ENCODE assay signal across 8 cellular contexts in the genomic region with DNA sequence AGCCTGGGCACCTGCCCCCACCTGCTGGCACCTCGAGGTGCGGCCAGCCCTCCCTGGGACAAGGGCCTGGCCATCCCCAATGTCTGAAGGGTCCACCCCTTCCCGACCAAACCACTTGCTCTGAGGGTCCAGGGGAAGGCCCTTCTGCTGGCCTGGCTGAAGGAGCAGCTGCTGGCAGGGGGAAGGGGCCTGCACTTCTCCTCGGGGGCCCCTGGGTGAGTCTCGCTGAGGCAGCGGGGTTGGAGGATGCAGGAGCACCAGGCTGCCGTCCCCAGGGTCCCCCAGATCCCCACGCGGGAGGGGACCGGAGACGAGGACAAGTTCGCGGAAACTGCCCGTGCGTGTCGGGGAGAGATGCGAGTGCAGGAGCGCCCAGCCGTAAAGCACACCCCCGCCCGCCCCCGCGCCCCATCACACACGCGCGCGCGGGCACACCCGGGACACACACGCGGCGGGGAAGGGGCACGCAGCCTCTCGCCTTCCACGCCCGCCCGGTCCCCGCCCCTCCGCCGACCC. TPM values are rescaled to one million over a fixed set of nuclear protein-coding genes. Genes with fewer than 3 reads are reported as not detected.
DNase-seq lines count a peak whose midpoint lies in the region; TF ChIP-seq lines count a peak whose summit lies in the region.

No MANE protein-coding gene starts in this region.

- peaks cover 4% of the 10 kb centered on the region for H3K9me3 ChIP-seq in left ventricle myocardium inferior (replicated peaks)

- H3K27ac ChIP-seq in left ventricle myocardium inferior (replicated peaks): no peak overlapping the region
- no peak overlapping the region for H3K27ac ChIP-seq in RWPE1

- TF ChIP-seq CTCF in left ventricle myocardium inferior (IDR thresholded peaks at IDR 0.05; ENCODE audit: borderline replicate concordance) (no peak), RWPE1 (conservative IDR thresholded peaks at IDR 0.05; ENCODE audit: low read depth) (no peak), GM20000 (IDR thresholded peaks at IDR 0.05; ENCODE audit: extremely low read depth, missing control alignments) (no peak)

- POLR2A ChIA-PET in HEK293T (lab: Yijun Ruan, JAX) (no interaction called here), RWPE1 (lab: Yijun Ruan, JAX; ENCODE audit: low non-redundant PET) (no interaction called here)

- DNase-seq in HEK293T (ENCODE audit: extremely low spot score) (peak; percentile 33), activated T-cell treated with anti-CD3 and anti-CD28 coated beads for 1 hour (ENCODE audit: low read depth) (peak; percentile 49), left ventricle myocardium inferior (no peak), RWPE1 (ENCODE audit: low spot score) (no peak), OCI-M2 (lab: John Stamatoyannopoulos, UW; ENCODE audit: unreplicated experiment) (no peak), GM20000 (ENCODE audit: low spot score) (no peak), H4 (ENCODE audit: low spot score) (no peak)
- peak; percentile 20 for DNase-seq in stimulated activated CD8-positive, alpha-beta memory T cell treated with anti-CD3 and anti-CD28 coated beads, Interleukin-12 subunit alpha, Interleukin-12 subunit beta, amount 100 ng/mL, for 1 hour (ENCODE audit: low read depth)

- H3K4me1 ChIP-seq in left ventricle myocardium inferior: peaks cover 28% of the 10 kb centered on the region

- H3K4me3 ChIP-seq in left ventricle myocardium inferior: peak overlapping the region; percentile 62

- CTCF ChIA-PET in HEK293T (lab: Yijun Ruan, JAX): no interaction called here
- CTCF ChIA-PET in RWPE1 (lab: Yijun Ruan, JAX): interaction anchor here (0.5 to 0.8 kb wide), 2 partner anchors 57 to 268 kb away, joined by 3 read pairs; a partner anchor contains a TSS

- no peaks in the 10 kb centered on the region for H3K36me3 ChIP-seq in left ventricle myocardium inferior

- peaks cover 89% of the 10 kb centered on the region for H3K27me3 ChIP-seq in left ventricle myocardium inferior (ENCODE audit: low read depth)

- intact Hi-C loops in left ventricle myocardium inferior (cut with micrococcal nuclease): no loop called here

TF ChIP-seq in HEK293T, 16 proteins besides CTCF, POLR2A, EP300 and RAD21:
- TF ChIP-seq SP1 (IDR thresholded peaks at IDR 0.05) (no peak), HDGF (IDR thresholded peaks at IDR 0.05; ENCODE audit: borderline replicate concordance) (no peak), FOXA1 (IDR thresholded peaks at IDR 0.05) (no peak), CTBP1 (IDR thresholded peaks at IDR 0.05; ENCODE audit: borderline replicate concordance) (no peak), ARNT (IDR thresholded peaks at IDR 0.05) (no peak), L3MBTL2 (conservative IDR thresholded peaks at IDR 0.05) (no peak), ZNF384 (IDR thresholded peaks at IDR 0.05) (no peak), TARDBP (IDR thresholded peaks at IDR 0.05) (no peak), FOXK2 (IDR thresholded peaks at IDR 0.05) (no peak)
- TF ChIP-seq, protein P1, sequence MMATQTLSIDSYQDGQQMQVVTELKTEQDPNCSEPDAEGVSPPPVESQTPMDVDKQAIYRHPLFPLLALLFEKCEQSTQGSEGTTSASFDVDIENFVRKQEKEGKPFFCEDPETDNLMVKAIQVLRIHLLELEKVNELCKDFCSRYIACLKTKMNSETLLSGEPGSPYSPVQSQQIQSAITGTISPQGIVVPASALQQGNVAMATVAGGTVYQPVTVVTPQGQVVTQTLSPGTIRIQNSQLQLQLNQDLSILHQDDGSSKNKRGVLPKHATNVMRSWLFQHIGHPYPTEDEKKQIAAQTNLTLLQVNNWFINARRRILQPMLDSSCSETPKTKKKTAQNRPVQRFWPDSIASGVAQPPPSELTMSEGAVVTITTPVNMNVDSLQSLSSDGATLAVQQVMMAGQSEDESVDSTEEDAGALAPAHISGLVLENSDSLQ (IDR thresholded peaks at IDR 0.05): no peak

RNA-seq across cellular contexts. Expression of a gene that starts 0.7 kb away (rescaled TPM):
- total RNA-seq in left ventricle myocardium inferior: 2.5 TPM
- total RNA-seq in H4 (2014; rRNA removed; shearing (Covaris generic)): 1.4 and 2.0 TPM in 2 replicates

RNA-seq across cellular contexts. Expression of a gene that starts 56.1 kb away (rescaled TPM):
- not detected for total RNA-seq in left ventricle myocardium inferior
- total RNA-seq in H4 (2014; rRNA removed; shearing (Covaris generic)): not detected in 2 replicates

Comparison
In these comparisons a context has a peak if more than half of its experiments do, and no peak if none do; other contexts are left out.
1. DNase-seq: peak in HEK293T (single experiment), activated T-cell treated with anti-CD3 and anti-CD28 coated beads for 1 hour (single experiment) and stimulated activated CD8-positive, alpha-beta memory T cell treated with anti-CD3 and anti-CD28 coated beads, Interleukin-12 subunit alpha, Interleukin-12 subunit beta, amount 100 ng/mL, for 1 hour (single experiment); none in left ventricle myocardium inferior (single experiment), RWPE1 (single experiment), OCI-M2 (single experiment), GM20000 (single experiment) and H4 (single experiment).